27 cellular contexts compared by ENCODE assay signal in the genomic region with DNA sequence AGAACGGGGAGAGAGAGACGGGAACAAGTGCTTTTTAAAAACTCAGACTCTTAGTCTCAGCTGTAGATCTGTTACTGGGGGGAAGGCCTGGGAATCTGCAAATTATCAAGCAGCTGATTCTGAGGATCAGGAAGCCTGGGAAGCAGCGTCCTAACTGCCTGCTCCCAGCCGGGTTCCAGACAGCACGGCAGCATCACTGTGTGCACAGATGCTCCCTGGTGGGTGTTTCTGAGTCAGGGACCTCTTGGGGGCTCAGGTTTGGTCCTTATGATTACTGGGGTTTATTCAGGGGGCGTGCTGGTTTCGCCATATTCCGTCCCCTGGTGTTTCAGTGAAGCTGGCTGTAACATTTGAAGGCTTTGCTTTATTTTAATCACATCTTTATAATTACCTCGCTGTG. TPM values are rescaled to one million over a fixed set of nuclear protein-coding genes. Genes with fewer than 3 reads are reported as not detected.
"Had no signal": no experiment of that assay in that cellular context is flagged by ENCODE, and none has a peak within 500 bp of the region (broad histone marks: within the 10 kb centered on the region; RNA-seq: fewer than 3 reads in every experiment).

No MANE protein-coding gene starts in this region.

- H3K9me3 ChIP-seq: gastroesophageal sphincter, heart left ventricle, left lung, neutrophil, right atrium auricular region, spleen, suprapubic skin, transverse colon, upper lobe of right lung, vagina had no signal

- H3K9me3 Mint-ChIP-seq: naive thymus-derived CD8-positive, alpha-beta T cell; nephron progenitor cell; stimulated activated naive CD8-positive, alpha-beta T cell treated with anti-CD3 and anti-CD28 coated beads, Interleukin-15, amount 100 ng/mL, for 72 hours had no signal

- H3K79me2 ChIP-seq: hepatocyte, parathyroid adenoma had no signal

- H3K36me3 Mint-ChIP-seq: naive thymus-derived CD8-positive, alpha-beta T cell had no signal

- H3K27ac ChIP-seq: gastroesophageal sphincter, heart left ventricle, hepatocyte, left lung, neutrophil, parathyroid adenoma, right atrium auricular region, skin epidermis, spleen, suprapubic skin, transverse colon, upper lobe of right lung, vagina had no signal

- H3K27me3 ChIP-seq: gastroesophageal sphincter, heart left ventricle, hepatocyte, left lung, neutrophil, right atrium auricular region, spleen, suprapubic skin, transverse colon, upper lobe of right lung, vagina had no signal

- H3K4me1 ChIP-seq: parathyroid adenoma, spleen had no signal

- H3K27me3 Mint-ChIP-seq: naive thymus-derived CD8-positive, alpha-beta T cell; progenitor cell of endocrine pancreas; stimulated activated naive CD8-positive, alpha-beta T cell treated with anti-CD3 and anti-CD28 coated beads, Interleukin-15, amount 100 ng/mL, for 72 hours had no signal

- ATAC-seq: gastroesophageal sphincter; heart left ventricle; left cardiac atrium; left lung; naive thymus-derived CD8-positive, alpha-beta T cell; stimulated activated naive CD8-positive, alpha-beta T cell treated with anti-CD3 and anti-CD28 coated beads, Interleukin-15, amount 100 ng/mL, for 72 hours; upper lobe of right lung had no signal

- H3K4me2 ChIP-seq: hepatocyte had no signal

- H3K36me3 ChIP-seq: heart left ventricle, left lung, neutrophil, right atrium auricular region, suprapubic skin, transverse colon, upper lobe of right lung, vagina had no signal

- H3K27ac Mint-ChIP-seq: nephron progenitor cell; progenitor cell of endocrine pancreas; stimulated activated naive CD8-positive, alpha-beta T cell treated with anti-CD3 and anti-CD28 coated beads, Interleukin-15, amount 100 ng/mL, for 72 hours had no signal

- H3K4me3 ChIP-seq: gastroesophageal sphincter, heart left ventricle, hepatocyte, left lung, right atrium auricular region, skin epidermis, spleen, suprapubic skin, transverse colon, upper lobe of right lung, vagina had no signal

- H3K4me3 Mint-ChIP-seq: naive thymus-derived CD8-positive, alpha-beta T cell; stimulated activated naive CD8-positive, alpha-beta T cell treated with anti-CD3 and anti-CD28 coated beads, Interleukin-15, amount 100 ng/mL, for 72 hours had no signal

- H2AFZ ChIP-seq: hepatocyte, parathyroid adenoma had no signal

- DNase-seq: cerebellar nuclear complex; cortex of kidney; foreskin fibroblast; heart left ventricle; kidney; left cardiac atrium; left lung; mesenchymal stem cell; naive thymus-derived CD8-positive, alpha-beta T cell; nephron progenitor cell; spleen; stimulated activated CD4-positive, alpha-beta T cell treated with anti-CD3 and anti-CD28 coated beads, Interleukin-2, amount 100 ng/mL, for 48 hours; stimulated activated naive CD4-positive, alpha-beta T cell; stimulated activated naive CD8-positive, alpha-beta T cell treated with anti-CD3 and anti-CD28 coated beads, Interleukin-15, amount 100 ng/mL, for 72 hours; transverse colon; upper lobe of right lung had no signal

- H3K9ac ChIP-seq: parathyroid adenoma had no signal

RNA-seq across cellular contexts. Expression of a gene that starts 16.2 kb away (rescaled TPM):
- total RNA-seq: dermis microvascular lymphatic vessel endothelial cell; kidney; lung microvascular endothelial cell; naive thymus-derived CD8-positive, alpha-beta T cell; progenitor cell of endocrine pancreas; spleen; vagina had no signal
